8 cellular contexts compared by ENCODE assay signal in genomic region chr2:74845217-74845751, GRCh38. TPM values are rescaled to one million over a fixed set of nuclear protein-coding genes. Genes with fewer than 3 reads are reported as not detected.
DNase-seq lines count a peak whose midpoint lies in the region; ATAC-seq and TF ChIP-seq lines count a peak whose summit lies in the region.

No MANE protein-coding gene starts in this region.

- H3K27me3 Mint-ChIP-seq in activated B cell treated with CpG ODN at 0.5 μM for 24 hours = no peaks in the 10 kb centered on the region
- no peaks in the 10 kb centered on the region for H3K27me3 Mint-ChIP-seq in naive thymus-derived CD4-positive, alpha-beta T cell

- no peak overlapping the region for H3K4me3 Mint-ChIP-seq in activated B cell treated with CpG ODN at 0.5 μM for 24 hours
- peak overlapping the region; percentile 65 to 87 (median 78) for H3K4me3 Mint-ChIP-seq in naive thymus-derived CD4-positive, alpha-beta T cell

- no peak overlapping the region for H3K4me3 ChIP-seq in epithelial cell of proximal tubule (ENCODE audit: low read depth, low read length)
- peak overlapping the region; percentile 29 for H3K4me3 ChIP-seq in naive thymus-derived CD4-positive, alpha-beta T cell (ENCODE audit: low read length)

- DNase-seq in COLO829 (ENCODE audit: low spot score) (peak; percentile 54), NCI-H1092 (lab: John Stamatoyannopoulos, UW) (peak; percentile 48), activated B cell treated with CpG ODN at 0.5 μM for 24 hours (no peak), epithelial cell of proximal tubule (ENCODE audit: low read depth) (peak; percentile 75), NCI-H187 treated with DMSO at 0.1 percent for 48 hours (lab: John Stamatoyannopoulos, UW) (no peak)
- DNase-seq in naive thymus-derived CD4-positive, alpha-beta T cell = peak in 2 of 9 donors; percentile 23 to 51

- CTCF ChIA-PET in activated B cell treated with CpG ODN at 0.5 μM for 24 hours (lab: Charles Lee) = no interaction called here
- CTCF ChIA-PET in naive thymus-derived CD4-positive, alpha-beta T cell (lab: Charles Lee) = interaction anchor here (1.1 to 2.1 kb wide), 2 partner anchors 8 to 130 kb away, joined by 4 to 8 read pairs; no protein-coding TSS in a partner anchor

- intact Hi-C loops in activated B cell treated with CpG ODN at 0.5 μM for 24 hours (cut with micrococcal nuclease) = loop anchor here (5.0 kb wide), 1 partner anchor 193 kb away; the partner anchor contains the start of gene SEMA4F
- intact Hi-C loops in naive thymus-derived CD4-positive, alpha-beta T cell (cut with micrococcal nuclease) = loop anchor here (1.0 to 10.0 kb wide), 3 partner anchors 9 to 1610 kb away; partner anchors contain the start of genes CCT7 (in 1 of the 2), DGUOK (in 1 of the 2) and PRADC1 (in 1 of the 2)

- peaks cover 36 to 96% of the 10 kb centered on the region in 2 donors for H3K4me1 ChIP-seq in naive thymus-derived CD4-positive, alpha-beta T cell (ENCODE audit: control insufficient read depth in 2 of 2, insufficient read depth in 2 of 2, low read length in 2 of 2)

- peak overlapping the region; percentile 39 for H3K27ac ChIP-seq in naive thymus-derived CD4-positive, alpha-beta T cell (ENCODE audit: low read depth, low read length)

- no peaks in the 10 kb centered on the region for H3K36me3 Mint-ChIP-seq in activated B cell treated with CpG ODN at 0.5 μM for 24 hours (ENCODE audit: low read depth)
- peaks cover 0 to 13% (median 3%) of the 10 kb centered on the region in 5 donors for H3K36me3 Mint-ChIP-seq in naive thymus-derived CD4-positive, alpha-beta T cell

- H3K9me3 ChIP-seq in naive thymus-derived CD4-positive, alpha-beta T cell (ENCODE audit: control insufficient read depth in 2 of 3, low read length in 3 of 3) = no peaks in the 10 kb centered on the region

- H3K4me1 Mint-ChIP-seq in activated B cell treated with CpG ODN at 0.5 μM for 24 hours = peaks cover 70% of the 10 kb centered on the region
- H3K4me1 Mint-ChIP-seq in naive thymus-derived CD4-positive, alpha-beta T cell = peaks cover 74 to 100% (median 97%) of the 10 kb centered on the region in 7 donors

- peak overlapping the region; percentile 59 for H3K27ac Mint-ChIP-seq in activated B cell treated with CpG ODN at 0.5 μM for 24 hours
- peak overlapping the region; percentile 85 to 99 (median 94) for H3K27ac Mint-ChIP-seq in naive thymus-derived CD4-positive, alpha-beta T cell

- no peak for TF ChIP-seq CTCF in activated B cell treated with CpG ODN at 0.5 μM for 24 hours (IDR thresholded peaks at IDR 0.05)
- TF ChIP-seq CTCF in epithelial cell of proximal tubule (conservative IDR thresholded peaks at IDR 0.05; ENCODE audit: low read depth, low read length) = no peak

- ATAC-seq in activated B cell treated with CpG ODN at 0.5 μM for 24 hours (ENCODE audit: low read depth) (no peak), GM21528 (IDR thresholded peaks at IDR 0.05; ENCODE audit: low FRiP score, unreplicated experiment) (no peak), HG02973 (IDR thresholded peaks at IDR 0.05; ENCODE audit: unreplicated experiment) (no peak)
- ATAC-seq in naive thymus-derived CD4-positive, alpha-beta T cell = peak; percentile 70

- H3K9me3 Mint-ChIP-seq in activated B cell treated with CpG ODN at 0.5 μM for 24 hours = no peaks in the 10 kb centered on the region
- no peaks in the 10 kb centered on the region for H3K9me3 Mint-ChIP-seq in naive thymus-derived CD4-positive, alpha-beta T cell

- no peaks in the 10 kb centered on the region for H3K27me3 ChIP-seq in naive thymus-derived CD4-positive, alpha-beta T cell (ENCODE audit: control insufficient read depth in 2 of 2, insufficient read depth in 2 of 2, low read length in 2 of 2)

- POLR2A ChIA-PET in activated B cell treated with CpG ODN at 0.5 μM for 24 hours (lab: Charles Lee) = no interaction called here
- POLR2A ChIA-PET in naive thymus-derived CD4-positive, alpha-beta T cell (lab: Charles Lee) = no interaction called here

- no peaks in the 10 kb centered on the region for H3K36me3 ChIP-seq in naive thymus-derived CD4-positive, alpha-beta T cell (ENCODE audit: control insufficient read depth in 2 of 3, insufficient read depth in 3 of 3, low read length in 3 of 3)

RNA-seq across cellular contexts. Expression of gene HK2, which starts 11.4 kb away (rescaled TPM):
- total RNA-seq in activated B cell treated with CpG ODN at 0.5 μM for 24 hours (14.5 and 15.3 TPM in 2 replicates), epithelial cell of proximal tubule (9.5 and 17.6 TPM in 2 replicates)
- total RNA-seq in naive thymus-derived CD4-positive, alpha-beta T cell = 10 to 100 TPM; 11.1 to 74.6 (median 17.7) TPM
- 1 to 10 TPM; 3.6 to 6.3 TPM for polyA plus RNA-seq in naive thymus-derived CD4-positive, alpha-beta T cell

Comparison
In these comparisons a context has a peak if more than half of its experiments do, and no peak if none do; other contexts are left out.
1. DNase-seq: peak in COLO829 (single experiment), NCI-H1092 (single experiment) and epithelial cell of proximal tubule (single experiment); none in activated B cell treated with CpG ODN at 0.5 μM for 24 hours (single experiment) and NCI-H187 treated with DMSO at 0.1 percent for 48 hours (single experiment).